Comparison of ENCODE assay signal across 13 cellular contexts in genomic region chr11:33387586-33387985, GRCh38. TPM values are rescaled to one million over a fixed set of nuclear protein-coding genes. Genes with fewer than 3 reads are reported as not detected.
DNase-seq lines count a peak whose midpoint lies in the region; ATAC-seq and FAIRE-seq lines count a peak whose summit lies in the region.
"Had no signal": no experiment of that assay in that cellular context is flagged by ENCODE, and none has a peak within 500 bp of the region (broad histone marks: within the 10 kb centered on the region; RNA-seq: fewer than 3 reads in every experiment).

No MANE protein-coding gene starts in this region.

- H3K4me3 Mint-ChIP-seq in memory B cell = no peak overlapping the region
- H3K4me3 Mint-ChIP-seq in T-helper 2 cell treated with Interferon-gamma antibody and Interleukin-4, amounts not matched to agents 5 μg/mL and 100 μg/mL, for 36 hours = no peak overlapping the region
- H3K4me3 Mint-ChIP-seq: CD4-positive, alpha-beta T cell had no signal

- peaks cover 1% of the 10 kb centered on the region for H3K9me3 Mint-ChIP-seq in memory B cell
- no peaks in the 10 kb centered on the region for H3K9me3 Mint-ChIP-seq in T-helper 2 cell treated with Interferon-gamma antibody and Interleukin-4, amounts not matched to agents 5 μg/mL and 100 μg/mL, for 36 hours
- H3K9me3 Mint-ChIP-seq: CD4-positive, alpha-beta T cell had no signal

- no peak for FAIRE-seq in frontal cortex (lab: Jason Lieb, UNC)
- FAIRE-seq: small intestine had no signal

- no peaks in the 10 kb centered on the region for H3K36me3 Mint-ChIP-seq in memory B cell
- H3K36me3 Mint-ChIP-seq in T-helper 2 cell treated with Interferon-gamma antibody and Interleukin-4, amounts not matched to agents 5 μg/mL and 100 μg/mL, for 36 hours (ENCODE audit: low read depth) = no peaks in the 10 kb centered on the region

- peak; percentile 36 for ATAC-seq in GM18502 (IDR thresholded peaks at IDR 0.05; ENCODE audit: poor library complexity, unreplicated experiment)
- ATAC-seq in GM21825 (IDR thresholded peaks at IDR 0.05; ENCODE audit: unreplicated experiment) = peak; percentile 28
- peak; percentile 15 for ATAC-seq in HG03565 (IDR thresholded peaks at IDR 0.05; ENCODE audit: unreplicated experiment)
- no peak for ATAC-seq in memory B cell (ENCODE audit: low read depth)

- H3K27ac Mint-ChIP-seq in memory B cell = peak overlapping the region; percentile 28
- no peak overlapping the region for H3K27ac Mint-ChIP-seq in T-helper 2 cell treated with Interferon-gamma antibody and Interleukin-4, amounts not matched to agents 5 μg/mL and 100 μg/mL, for 36 hours
- H3K27ac Mint-ChIP-seq: CD4-positive, alpha-beta T cell had no signal

- DNase-seq in memory B cell (ENCODE audit: low spot score in 2 of 2) (no peak), DMS53 (lab: John Stamatoyannopoulos, UW) (no peak), frontal cortex (ENCODE audit: low spot score in 2 of 2) (no peak)
- DNase-seq in T-helper 2 cell treated with Interferon-gamma antibody and Interleukin-4, amounts not matched to agents 5 μg/mL and 100 μg/mL, for 36 hours (ENCODE audit: low spot score) = no peak
- DNase-seq: activated CD4-positive, alpha-beta T cell treated with anti-CD3 and anti-CD28 coated beads for 4 hours; CD4-positive, alpha-beta T cell; nucleus accumbens; PC-9; small intestine had no signal

- H3K27me3 Mint-ChIP-seq in memory B cell = no peaks in the 10 kb centered on the region
- H3K27me3 Mint-ChIP-seq in T-helper 2 cell treated with Interferon-gamma antibody and Interleukin-4, amounts not matched to agents 5 μg/mL and 100 μg/mL, for 36 hours (ENCODE audit: low read depth) = peaks cover 7% of the 10 kb centered on the region

- H3K4me1 Mint-ChIP-seq in memory B cell = peaks cover 22% of the 10 kb centered on the region
- no peaks in the 10 kb centered on the region for H3K4me1 Mint-ChIP-seq in T-helper 2 cell treated with Interferon-gamma antibody and Interleukin-4, amounts not matched to agents 5 μg/mL and 100 μg/mL, for 36 hours (ENCODE audit: low read depth)

RNA-seq across cellular contexts. Expression of gene KIAA1549L, which starts 11.7 kb away (rescaled TPM):
- 38.7 TPM for total RNA-seq in frontal cortex
- total RNA-seq: CD4-positive, alpha-beta T cell; T-helper 1 cell treated with Interleukin-12 subunit alpha and Interleukin-12 subunit beta and Interleukin-4 antibody, amounts not matched to agents 30 ng/mL and 1 ng/mL, for 36 hours had no signal
